Comparison of ENCODE assay signal across 2 cellular contexts in genomic region chr16:87235810-87236515, GRCh38.
A peak's percentile ranks its signal among the peaks of the same experiment; 100 is the strongest.
TF ChIP-seq lines count a peak whose summit lies in the region.

No MANE protein-coding gene starts in this region.

TF ChIP-seq in GM23338, 12 proteins besides CTCF, POLR2A, EP300 and RAD21 (continued from another document):
- no peak for TF ChIP-seq ZNF462 (CRISPR knock-in tag; IDR thresholded peaks at IDR 0.05)
- no peak for TF ChIP-seq REST (IDR thresholded peaks at IDR 0.05; ENCODE audit: unreplicated experiment)
TF ChIP-seq in GM23338: peak in this region for 0.

TF ChIP-seq in HepG2, 621 proteins besides CTCF, POLR2A, EP300 and RAD21 (continued from another document):
- TF ChIP-seq ZNF839 (CRISPR knock-in tag; IDR thresholded peaks at IDR 0.05; ENCODE audit: borderline replicate concordance) (0 out of 2 replicates have a peak, but pooled peaks have one; percentile 23), ZMYM4 (CRISPR knock-in tag; IDR thresholded peaks at IDR 0.05) (peak; percentile 44; the same call in 1 of the 2 replicates), CBFB (CRISPR knock-in tag; IDR thresholded peaks at IDR 0.05) (no peak), HNF4A (CRISPR knock-in tag; IDR thresholded peaks at IDR 0.05) (peak; percentile 5; the same call in 1 of the 2 replicates), ZNF709 (CRISPR knock-in tag; IDR thresholded peaks at IDR 0.05) (no peak), ZNF710 (CRISPR knock-in tag; IDR thresholded peaks at IDR 0.05; ENCODE audit: borderline replicate concordance) (peak; percentile 37; the same call in 1 of the 2 replicates), ZNF687 (CRISPR knock-in tag; IDR thresholded peaks at IDR 0.05) (peak; percentile 65), TEAD3 (CRISPR knock-in tag; optimal IDR thresholded peaks at IDR 0.05; ENCODE audit: borderline replicate concordance) (peak; percentile 38), BCL3 (CRISPR knock-in tag; IDR thresholded peaks at IDR 0.05) (peak; percentile 49; the same call in 1 of the 2 replicates), PITX1 (CRISPR knock-in tag; IDR thresholded peaks at IDR 0.05) (peak; percentile 47; the same call in 1 of the 2 replicates), MEF2D (CRISPR knock-in tag; IDR thresholded peaks at IDR 0.05) (0 out of 2 replicates have a peak, but pooled peaks have one; percentile 40), ZNF768 (CRISPR knock-in tag; IDR thresholded peaks at IDR 0.05) (0 out of 2 replicates have a peak, but pooled peaks have one; percentile 30), ZNF383 (CRISPR knock-in tag; IDR thresholded peaks at IDR 0.05; ENCODE audit: borderline replicate concordance) (no peak), ZFX (CRISPR knock-in tag; IDR thresholded peaks at IDR 0.05; ENCODE audit: low read depth) (peak; percentile 43; the same call in 1 of the 2 replicates), EZH2 (conservative IDR thresholded peaks at IDR 0.05; ENCODE audit: low read depth, low read length) (no peak), ZNF292 (CRISPR knock-in tag; IDR thresholded peaks at IDR 0.05; ENCODE audit: borderline replicate concordance, low read depth) (peak; percentile 49; the same call in 1 of the 2 replicates), ZNF547 (CRISPR knock-in tag; IDR thresholded peaks at IDR 0.05) (peak; percentile 61; the same call in 1 of the 2 replicates), ZFP91 (CRISPR knock-in tag; IDR thresholded peaks at IDR 0.05; ENCODE audit: borderline replicate concordance) (peak; percentile 52; the same call in 1 of the 2 replicates), TP53 (CRISPR knock-in tag; conservative IDR thresholded peaks at IDR 0.05) (no peak), HNRNPUL1 (IDR thresholded peaks at IDR 0.05; ENCODE audit: low read depth, low read length) (no peak), TCF7L2 (IDR thresholded peaks at IDR 0.05; ENCODE audit: low read depth, low read length) (no peak), ZBTB4 (CRISPR knock-in tag; IDR thresholded peaks at IDR 0.05; ENCODE audit: borderline replicate concordance) (no peak), ARID4A (CRISPR knock-in tag; IDR thresholded peaks at IDR 0.05; ENCODE audit: borderline replicate concordance) (peak; percentile 19; the same call in 1 of the 2 replicates), NCOA1 (CRISPR knock-in tag; IDR thresholded peaks at IDR 0.05) (no peak), RARA (CRISPR knock-in tag; IDR thresholded peaks at IDR 0.05) (0 out of 2 replicates have a peak, but pooled peaks have one; percentile 23), ZNF282 (IDR thresholded peaks at IDR 0.05; ENCODE audit: partially characterized antibody) (no peak), ATRX (CRISPR knock-in tag; IDR thresholded peaks at IDR 0.05; ENCODE audit: borderline replicate concordance) (no peak), MEIS1 (CRISPR knock-in tag; IDR thresholded peaks at IDR 0.05; ENCODE audit: borderline replicate concordance) (0 out of 2 replicates have a peak, but pooled peaks have one; percentile 52), STAG1 (CRISPR knock-in tag; IDR thresholded peaks at IDR 0.05) (peak; percentile 50), ZNF619 (CRISPR knock-in tag; IDR thresholded peaks at IDR 0.05) (0 out of 2 replicates have a peak, but pooled peaks have one; percentile 35), ZSCAN29 (CRISPR knock-in tag; conservative IDR thresholded peaks at IDR 0.05) (0 out of 2 replicates have a peak, but pooled peaks have one; percentile 34), ZNF766 (CRISPR knock-in tag; IDR thresholded peaks at IDR 0.05; ENCODE audit: borderline replicate concordance) (peak; percentile 59; the same call in 1 of the 2 replicates), RARG (CRISPR knock-in tag; IDR thresholded peaks at IDR 0.05; ENCODE audit: low read depth) (no peak), ZNF724P (CRISPR knock-in tag; IDR thresholded peaks at IDR 0.05; ENCODE audit: borderline replicate concordance) (peak; percentile 52; the same call in 1 of the 2 replicates), ZNF382 (CRISPR knock-in tag; IDR thresholded peaks at IDR 0.05; ENCODE audit: borderline replicate concordance) (no peak), GFI1 (CRISPR knock-in tag; IDR thresholded peaks at IDR 0.05; ENCODE audit: borderline replicate concordance) (no peak), SIX4 (CRISPR knock-in tag; IDR thresholded peaks at IDR 0.05) (no peak)
